Comparison of ENCODE assay signal across 1 cellular context in the genomic region with DNA sequence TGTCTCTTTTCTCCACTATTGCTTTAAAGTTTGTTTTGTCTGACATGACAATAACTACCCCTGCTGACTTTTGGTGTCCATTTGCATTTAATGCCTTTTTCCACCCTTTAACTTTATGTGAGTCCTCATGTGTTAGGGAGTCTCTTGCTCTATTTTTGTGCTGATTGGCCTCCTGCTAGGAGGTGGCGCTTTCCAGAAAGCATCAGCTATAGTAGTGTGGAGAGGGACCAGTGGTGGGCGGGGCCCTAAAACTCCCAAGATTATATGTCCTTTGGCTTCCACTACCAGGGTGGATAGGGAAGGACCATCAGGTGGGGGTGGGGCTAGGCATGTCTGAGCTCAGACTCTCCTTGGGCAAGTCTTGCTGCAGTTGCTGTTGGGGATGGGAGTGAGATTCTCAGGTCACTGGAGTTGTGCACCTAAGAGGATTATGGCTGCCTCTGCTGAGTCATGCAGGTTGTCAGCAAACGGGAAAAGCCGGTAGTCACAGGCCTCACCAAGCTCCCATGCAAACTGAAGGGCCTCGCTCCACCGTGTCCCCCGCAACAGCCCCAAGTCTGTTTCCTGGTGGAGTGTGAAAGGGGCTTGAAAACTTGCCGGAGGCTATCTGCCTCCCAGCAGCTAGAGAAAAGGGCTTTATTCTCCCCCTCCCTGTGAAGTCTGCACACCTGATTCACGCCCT.
TF ChIP-seq lines count a peak whose summit lies in the region.

No MANE protein-coding gene starts in this region.

TF ChIP-seq in HCT116, 20 proteins besides CTCF, POLR2A, EP300 and RAD21:
- TF ChIP-seq EGR1 (IDR thresholded peaks at IDR 0.05; ENCODE audit: low read depth) = no peak
- no peak for TF ChIP-seq ZNF274 (IDR thresholded peaks at IDR 0.05; ENCODE audit: low read depth, low read length)
- no peak for TF ChIP-seq EZH2 (IDR thresholded peaks at IDR 0.05)
- TF ChIP-seq POLR2AphosphoS5 (IDR thresholded peaks at IDR 0.05; ENCODE audit: low read depth, low read length) = no peak
- TF ChIP-seq ZFX (IDR thresholded peaks at IDR 0.05) = no peak
- TF ChIP-seq EZH2phosphoT487 (IDR thresholded peaks at IDR 0.05; ENCODE audit: borderline replicate concordance) = no peak
- TF ChIP-seq MAX (IDR thresholded peaks at IDR 0.05) = no peak
- no peak for TF ChIP-seq ZBTB33 (IDR thresholded peaks at IDR 0.05; ENCODE audit: extremely low read depth, insufficient replicate concordance, low read length)
- no peak for TF ChIP-seq ELF1 (IDR thresholded peaks at IDR 0.05; ENCODE audit: borderline replicate concordance, low read depth)
- TF ChIP-seq SIN3A (IDR thresholded peaks at IDR 0.05; ENCODE audit: low read depth) = no peak
- TF ChIP-seq TCF7L2 (IDR thresholded peaks at IDR 0.05; ENCODE audit: borderline replicate concordance, extremely low read depth, insufficient read depth, insufficient read length) = no peak
- TF ChIP-seq REST (IDR thresholded peaks at IDR 0.05; ENCODE audit: low read depth) = no peak
- no peak for TF ChIP-seq CBX3 (IDR thresholded peaks at IDR 0.05; ENCODE audit: low read depth)
- TF ChIP-seq SP1 (IDR thresholded peaks at IDR 0.05; ENCODE audit: low read depth) = no peak
- no peak for TF ChIP-seq CEBPB (IDR thresholded peaks at IDR 0.05; ENCODE audit: low read depth)
- TF ChIP-seq YY1 (IDR thresholded peaks at IDR 0.05; ENCODE audit: extremely low read depth, insufficient replicate concordance, low read depth, low read length) = no peak
- no peak for TF ChIP-seq JUND (IDR thresholded peaks at IDR 0.05)
- no peak for TF ChIP-seq SRF (IDR thresholded peaks at IDR 0.05; ENCODE audit: low read depth)
- no peak for TF ChIP-seq FOSL1 (IDR thresholded peaks at IDR 0.05; ENCODE audit: low read depth)
- no peak for TF ChIP-seq ATF3 (IDR thresholded peaks at IDR 0.05)
